In the genomic region with DNA sequence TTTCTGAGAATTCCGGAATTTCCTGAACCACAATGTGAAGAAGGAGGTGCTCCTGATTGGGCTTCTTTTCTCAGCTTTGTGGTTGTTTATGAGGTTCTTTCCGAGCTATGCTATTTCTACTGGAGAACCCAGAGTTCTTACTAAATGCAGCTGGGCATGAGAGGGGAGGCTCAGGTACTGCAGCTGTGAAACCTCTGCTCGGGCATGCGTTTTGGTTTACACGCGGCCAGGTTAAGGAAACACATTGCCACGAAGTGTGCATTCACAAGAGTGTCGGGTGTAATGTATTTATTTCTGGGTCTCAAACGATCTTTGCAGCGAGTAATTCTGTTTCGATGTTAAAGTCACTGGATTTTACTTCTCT, we compare ENCODE assay signal across 8 cellular contexts. TPM values are rescaled to one million over a fixed set of nuclear protein-coding genes. Genes with fewer than 3 reads are reported as not detected.
DNase-seq lines count a peak whose midpoint lies in the region; ATAC-seq and TF ChIP-seq lines count a peak whose summit lies in the region.

No MANE protein-coding gene starts in this region.

- ATAC-seq in GM18511 (IDR thresholded peaks at IDR 0.05; ENCODE audit: unreplicated experiment), result peak; percentile 30
- peak; percentile 14 for ATAC-seq in HG02970 (IDR thresholded peaks at IDR 0.05; ENCODE audit: low FRiP score, unreplicated experiment)
- peak; percentile 16 to 39 for ATAC-seq in activated naive CD4-positive, alpha-beta T cell treated with anti-CD3 and anti-CD28 coated beads, Interleukin-2, amount 50 U/mL, for 72 hours

- H3K27ac ChIP-seq in iPS DF 6.9 (ENCODE audit: low read length), result no peak overlapping the region
- H3K27ac ChIP-seq in smooth muscle cell (ENCODE audit: low read depth), result no peak overlapping the region

- H3K4me1 ChIP-seq in NT2/D1 (ENCODE audit: insufficient read depth, insufficient read length) (no peaks in the 10 kb centered on the region), iPS DF 6.9 (ENCODE audit: control insufficient read depth, insufficient read depth, low read length) (peaks cover 2% of the 10 kb centered on the region), smooth muscle cell (ENCODE audit: low read depth) (peaks cover 29% of the 10 kb centered on the region)

- TF ChIP-seq CTCF in smooth muscle cell (IDR thresholded peaks at IDR 0.05; ENCODE audit: borderline replicate concordance, insufficient read depth, poor library complexity, severe bottlenecking), result no peak

- WGBS in iPS DF 6.9 (ENCODE audit: insufficient coverage, insufficient read length), result no CpG with 5 or more reads among the region's 11 CpGs
- WGBS in smooth muscle cell (ENCODE audit: low lambda C conversion rate), result 2% methylated on average over 11 of the region's 11 CpGs

- H3K27ac Mint-ChIP-seq in activated naive CD4-positive, alpha-beta T cell treated with anti-CD3 and anti-CD28 coated beads, Interleukin-2, amount 50 U/mL, for 72 hours, result peak overlapping the region; percentile 88 to 98

- H3K9me3 ChIP-seq in NT2/D1 (ENCODE audit: insufficient read depth, low read length), result no peaks in the 10 kb centered on the region
- no peaks in the 10 kb centered on the region for H3K9me3 ChIP-seq in iPS DF 6.9 (ENCODE audit: control insufficient read depth, insufficient read depth, low read length)
- H3K9me3 ChIP-seq in smooth muscle cell (replicated peaks; ENCODE audit: low read depth), result no peaks in the 10 kb centered on the region

- H3K4me3 ChIP-seq in NT2/D1 (ENCODE audit: insufficient read length, low read depth), result peak overlapping the region; percentile 48
- H3K4me3 ChIP-seq in iPS DF 6.9 (ENCODE audit: low read length), result peak overlapping the region; percentile 97; the same call in 1 of the 2 replicates
- H3K4me3 ChIP-seq in smooth muscle cell, result peak overlapping the region; percentile 86

- H3K27me3 ChIP-seq in NT2/D1 (ENCODE audit: insufficient read depth, insufficient read length) (peaks cover 12% of the 10 kb centered on the region), iPS DF 6.9 (ENCODE audit: control insufficient read depth, insufficient read depth, low read length) (no peaks in the 10 kb centered on the region), smooth muscle cell (ENCODE audit: low read depth) (peaks cover 31% of the 10 kb centered on the region)

- H3F3A ChIP-seq in smooth muscle cell (ENCODE audit: low read depth), result peaks cover 8% of the 10 kb centered on the region

- H2AFZ ChIP-seq in smooth muscle cell (ENCODE audit: low read depth), result peak overlapping the region; percentile 98

- peak; percentile 17 for DNase-seq in 8988T
- no peak for DNase-seq in NT2/D1 (ENCODE audit: low read depth, low spot score)
- DNase-seq in activated naive CD4-positive, alpha-beta T cell treated with anti-CD3 and anti-CD28 coated beads, Interleukin-2, amount 50 U/mL, for 72 hours (ENCODE audit: low spot score in 2 of 2), result peak; percentile 57 to 60
- DNase-seq in iPS DF 6.9 (ENCODE audit: low read depth, low spot score), result no peak
- DNase-seq in smooth muscle cell (lab: John Stamatoyannopoulos, UW; ENCODE audit: unreplicated experiment), result no peak
- DNase-seq in SK-N-DZ (ENCODE audit: low spot score), result no peak

- peaks cover 25 to 32% of the 10 kb centered on the region in 2 donors for H3K36me3 Mint-ChIP-seq in activated naive CD4-positive, alpha-beta T cell treated with anti-CD3 and anti-CD28 coated beads, Interleukin-2, amount 50 U/mL, for 72 hours

- H3K36me3 ChIP-seq in NT2/D1 (ENCODE audit: insufficient read depth, insufficient read length, low read length) (peaks cover 29% of the 10 kb centered on the region), iPS DF 6.9 (ENCODE audit: control insufficient read depth, insufficient read depth, low read length) (peaks cover 9% of the 10 kb centered on the region; the same call in 1 of the 2 replicates), smooth muscle cell (ENCODE audit: low read depth) (no peaks in the 10 kb centered on the region)

- peaks cover 29% of the 10 kb centered on the region for H4K20me1 ChIP-seq in smooth muscle cell (ENCODE audit: low read depth)

- peaks cover 0 to 3% of the 10 kb centered on the region in 2 donors for H3K9me3 Mint-ChIP-seq in activated naive CD4-positive, alpha-beta T cell treated with anti-CD3 and anti-CD28 coated beads, Interleukin-2, amount 50 U/mL, for 72 hours

- H3K9ac ChIP-seq in NT2/D1 (ENCODE audit: insufficient read length, low read depth) (peak overlapping the region; percentile 76), smooth muscle cell (ENCODE audit: low read depth) (no peak overlapping the region)

- peak overlapping the region; percentile 92 for H3K4me2 ChIP-seq in smooth muscle cell

- peaks cover 29% of the 10 kb centered on the region for H3K79me2 ChIP-seq in smooth muscle cell (ENCODE audit: low read depth)

RNA-seq across cellular contexts. Expression of a gene that starts 0.7 kb away (rescaled TPM):
- total RNA-seq in activated naive CD4-positive, alpha-beta T cell treated with anti-CD3 and anti-CD28 coated beads, Interleukin-2, amount 50 U/mL, for 72 hours, result 10 to 100 TPM; 11.5 to 25.8 TPM
- total RNA-seq in smooth muscle cell, result 0.54 and 2.6 TPM in 2 replicates
- polyA plus RNA-seq in smooth muscle cell, result 0.07 TPM in 1 of 2 replicates, not detected in the other
- polyA plus RNA-seq in SK-N-DZ (2014; cell fraction: cytosol; rRNA removed), result 6.9 and 9.9 TPM in 2 replicates
- polyA plus RNA-seq in SK-N-DZ (2014; cell fraction: nucleus; rRNA removed), result 50.1 and 50.9 TPM in 2 replicates

RNA-seq across cellular contexts. Expression of a gene that starts 51.6 kb away (rescaled TPM):
- under 1 TPM; 0.11 to 0.78 TPM for total RNA-seq in activated naive CD4-positive, alpha-beta T cell treated with anti-CD3 and anti-CD28 coated beads, Interleukin-2, amount 50 U/mL, for 72 hours
- 0.99 and 4.3 TPM in 2 replicates for total RNA-seq in smooth muscle cell
- 0.37 and 1.0 TPM in 2 replicates for polyA plus RNA-seq in smooth muscle cell
- polyA plus RNA-seq in SK-N-DZ (2014; cell fraction: cytosol; rRNA removed), result 1.1 and 1.2 TPM in 2 replicates
- polyA plus RNA-seq in SK-N-DZ (2014; cell fraction: nucleus; rRNA removed), result 1.3 and 3.0 TPM in 2 replicates

Comparison
In these comparisons a context has a peak if more than half of its experiments do, and no peak if none do; other contexts are left out.
1. DNase-seq: peak in 8988T (single experiment) and activated naive CD4-positive, alpha-beta T cell treated with anti-CD3 and anti-CD28 coated beads, Interleukin-2, amount 50 U/mL, for 72 hours (2 of 2); none in NT2/D1 (single experiment), iPS DF 6.9 (single experiment), smooth muscle cell (single experiment) and SK-N-DZ (single experiment).
2. Peak in every context shown above with its lines, with median percentiles within 50 percentile points of each other: ATAC-seq and H3K4me3 ChIP-seq.